1 cellular context compared by ENCODE assay signal in the genomic region with DNA sequence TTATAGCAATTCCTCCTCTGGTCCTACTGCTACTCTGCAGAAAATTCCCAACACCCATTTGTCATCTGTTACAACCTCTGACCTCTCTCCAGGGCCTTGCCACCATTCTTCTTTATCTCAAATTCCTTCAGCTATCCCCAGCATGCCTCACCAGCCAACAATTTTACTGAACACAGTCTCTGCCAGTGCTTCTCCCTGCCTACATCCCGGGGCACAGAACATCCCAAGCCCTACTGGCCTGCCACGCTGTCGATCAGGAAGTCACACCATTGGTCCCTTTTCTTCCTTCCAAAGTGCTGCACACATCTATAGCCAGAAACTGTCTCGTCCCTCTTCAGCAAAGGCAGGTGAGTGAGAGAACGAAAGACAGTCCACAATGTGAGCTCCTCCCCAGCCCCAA.
TF ChIP-seq lines count a peak whose summit lies in the region.

No MANE protein-coding gene starts in this region.

TF ChIP-seq in IMR-90, 13 proteins besides CTCF, POLR2A, EP300 and RAD21:
- no peak for TF ChIP-seq RCOR1 (IDR thresholded peaks at IDR 0.05; ENCODE audit: insufficient replicate concordance, low read length)
- TF ChIP-seq MAZ (IDR thresholded peaks at IDR 0.05; ENCODE audit: borderline replicate concordance, low read depth, low read length): no peak
- no peak for TF ChIP-seq FOS (IDR thresholded peaks at IDR 0.05; ENCODE audit: low read depth, low read length)
- TF ChIP-seq, protein P1, sequence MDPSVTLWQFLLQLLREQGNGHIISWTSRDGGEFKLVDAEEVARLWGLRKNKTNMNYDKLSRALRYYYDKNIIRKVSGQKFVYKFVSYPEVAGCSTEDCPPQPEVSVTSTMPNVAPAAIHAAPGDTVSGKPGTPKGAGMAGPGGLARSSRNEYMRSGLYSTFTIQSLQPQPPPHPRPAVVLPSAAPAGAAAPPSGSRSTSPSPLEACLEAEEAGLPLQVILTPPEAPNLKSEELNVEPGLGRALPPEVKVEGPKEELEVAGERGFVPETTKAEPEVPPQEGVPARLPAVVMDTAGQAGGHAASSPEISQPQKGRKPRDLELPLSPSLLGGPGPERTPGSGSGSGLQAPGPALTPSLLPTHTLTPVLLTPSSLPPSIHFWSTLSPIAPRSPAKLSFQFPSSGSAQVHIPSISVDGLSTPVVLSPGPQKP (IDR thresholded peaks at IDR 0.05; ENCODE audit: borderline replicate concordance, low read depth, low read length): no peak
- no peak for TF ChIP-seq MAFK (IDR thresholded peaks at IDR 0.05; ENCODE audit: low read depth, low read length)
- TF ChIP-seq MXI1 (IDR thresholded peaks at IDR 0.05; ENCODE audit: borderline replicate concordance, low read depth, low read length): no peak
